Comparison of ENCODE assay signal across 30 cellular contexts in genomic region chr9:98262056-98262455, GRCh38.
"Had no signal": no experiment of that assay in that cellular context is flagged by ENCODE, and none has a peak within 500 bp of the region (broad histone marks: within the 10 kb centered on the region; RNA-seq: fewer than 3 reads in every experiment).

No MANE protein-coding gene starts in this region.

- H3K9me3 Mint-ChIP-seq: activated B cell treated with CpG ODN at 0.5 μM for 24 hours; activated CD4-positive, alpha-beta T cell treated with anti-CD3 and anti-CD28 coated beads, Interleukin-2, amount 10 ng/mL, durations not matched to agents 24 days and 14 days; activated naive CD4-positive, alpha-beta T cell treated with anti-CD3 and anti-CD28 coated beads, Interleukin-2, amount 50 U/mL, for 24 hours; activated T-cell treated with anti-CD3 and anti-CD28 coated beads, Interleukin-2, amount 50 U/mL, for 24 hours; activated T-helper 1 cell treated with anti-CD3 and anti-CD28 coated beads, Interleukin-12 subunit alpha, Interleukin-12 subunit beta, Interleukin-2, Interleukin-4 antibody, amounts not matched to agents 30 ng/mL and 10 ng/mL and 1 ng/mL, durations not matched to agents 14 hours and 24 hours and 36 hours; brain; IgD-negative memory B cell; T-helper 1 cell treated with Interleukin-12 subunit alpha and Interleukin-12 subunit beta and Interleukin-4 antibody, amounts not matched to agents 30 μg/mL and 1 μg/mL, for 36 hours had no signal

- DNase-seq: activated B cell treated with CpG ODN at 0.5 μM for 24 hours; activated CD4-positive, alpha-beta T cell treated with anti-CD3 and anti-CD28 coated beads for 1 hour; activated CD4-positive, alpha-beta T cell treated with anti-CD3 and anti-CD28 coated beads, Interleukin-2, amount 10 ng/mL, durations not matched to agents 24 days and 14 days; activated CD4-positive, alpha-beta T cell treated with anti-CD3 and anti-CD28 coated beads, Interleukin-2, amount 50 U/mL, for 48 hours; activated CD8-positive, alpha-beta memory T cell treated with anti-CD3 and anti-CD28 coated beads, Interleukin-2, amount 10 ng/mL, durations not matched to agents 7 days and 5 days; activated effector memory CD4-positive, alpha-beta T cell treated with Interleukin-2 at 50 U/mL for 16 hours; activated naive CD4-positive, alpha-beta T cell; activated T-cell treated with anti-CD3 and anti-CD28 coated beads, Interleukin-2, amount 50 U/mL, for 24 hours; aorta; NCI-H1092 treated with DMSO at 0.1 percent for 48 hours; NCI-H1417 treated with DMSO at 0.1 percent for 48 hours; NCI-H1694; NCI-H2029; NCI-H2107; NCI-H345; NCI-H510A; NCI-H526 treated with DMSO at 0.1 percent for 48 hours; NCI-H82; OCI-M1; RPMI8226; SJCRH30 had no signal

- H3K4me3 ChIP-seq: cardiac muscle cell, SJCRH30 had no signal

- H3K36me3 ChIP-seq: cardiac muscle cell, SJCRH30 had no signal

- H3K27me3 Mint-ChIP-seq: activated naive CD4-positive, alpha-beta T cell treated with anti-CD3 and anti-CD28 coated beads, Interleukin-2, amount 50 U/mL, for 24 hours; activated T-cell treated with anti-CD3 and anti-CD28 coated beads, Interleukin-2, amount 50 U/mL, for 24 hours; IgD-negative memory B cell had no signal

- H3K4me3 Mint-ChIP-seq: activated B cell treated with CpG ODN at 0.5 μM for 24 hours; activated CD4-positive, alpha-beta T cell treated with anti-CD3 and anti-CD28 coated beads, Interleukin-2, amount 10 ng/mL, durations not matched to agents 24 days and 14 days; activated CD8-positive, alpha-beta memory T cell treated with anti-CD3 and anti-CD28 coated beads, Interleukin-2, amount 10 ng/mL, durations not matched to agents 7 days and 5 days; activated naive CD4-positive, alpha-beta T cell treated with anti-CD3 and anti-CD28 coated beads, Interleukin-2, amount 50 U/mL, for 24 hours; activated T-cell treated with anti-CD3 and anti-CD28 coated beads, Interleukin-2, amount 50 U/mL, for 24 hours; activated T-helper 1 cell treated with anti-CD3 and anti-CD28 coated beads, Interleukin-12 subunit alpha, Interleukin-12 subunit beta, Interleukin-2, Interleukin-4 antibody, amounts not matched to agents 30 ng/mL and 10 ng/mL and 1 ng/mL, durations not matched to agents 14 hours and 24 hours and 36 hours; IgD-negative memory B cell; T-helper 1 cell treated with Interleukin-12 subunit alpha and Interleukin-12 subunit beta and Interleukin-4 antibody, amounts not matched to agents 30 μg/mL and 1 μg/mL, for 36 hours had no signal

- H3K27me3 ChIP-seq: cardiac muscle cell, SJCRH30 had no signal

- H3K9ac ChIP-seq: KMS-11 had no signal

- H3K27ac ChIP-seq: cardiac muscle cell, KMS-11, SJCRH30 had no signal

- H3K9me3 ChIP-seq: SJCRH30 had no signal

- ATAC-seq: activated CD8-positive, alpha-beta memory T cell treated with anti-CD3 and anti-CD28 coated beads, Interleukin-2, amount 10 ng/mL, durations not matched to agents 7 days and 5 days; Panc1; Right ventricle myocardium inferior had no signal

- H3K27ac Mint-ChIP-seq: activated B cell treated with CpG ODN at 0.5 μM for 24 hours; activated CD4-positive, alpha-beta T cell treated with anti-CD3 and anti-CD28 coated beads, Interleukin-2, amount 10 ng/mL, durations not matched to agents 24 days and 14 days; activated CD8-positive, alpha-beta memory T cell treated with anti-CD3 and anti-CD28 coated beads, Interleukin-2, amount 10 ng/mL, durations not matched to agents 7 days and 5 days; activated naive CD4-positive, alpha-beta T cell treated with anti-CD3 and anti-CD28 coated beads, Interleukin-2, amount 50 U/mL, for 24 hours; activated T-cell treated with anti-CD3 and anti-CD28 coated beads, Interleukin-2, amount 50 U/mL, for 24 hours; activated T-helper 1 cell treated with anti-CD3 and anti-CD28 coated beads, Interleukin-12 subunit alpha, Interleukin-12 subunit beta, Interleukin-2, Interleukin-4 antibody, amounts not matched to agents 30 ng/mL and 10 ng/mL and 1 ng/mL, durations not matched to agents 14 hours and 24 hours and 36 hours; brain; T-helper 1 cell treated with Interleukin-12 subunit alpha and Interleukin-12 subunit beta and Interleukin-4 antibody, amounts not matched to agents 30 μg/mL and 1 μg/mL, for 36 hours had no signal

- H3K4me1 Mint-ChIP-seq: activated B cell treated with CpG ODN at 0.5 μM for 24 hours had no signal

- H3K36me3 Mint-ChIP-seq: activated CD8-positive, alpha-beta memory T cell treated with anti-CD3 and anti-CD28 coated beads, Interleukin-2, amount 10 ng/mL, durations not matched to agents 7 days and 5 days; activated naive CD4-positive, alpha-beta T cell treated with anti-CD3 and anti-CD28 coated beads, Interleukin-2, amount 50 U/mL, for 24 hours; brain; IgD-negative memory B cell had no signal

- H3K4me2 ChIP-seq: KMS-11 had no signal
